9 cellular contexts compared by ENCODE assay signal in genomic region chr14:93648440-93649168, GRCh38.
DNase-seq lines count a peak whose midpoint lies in the region; ATAC-seq and TF ChIP-seq lines count a peak whose summit lies in the region.
"Had no signal": no experiment of that assay in that cellular context is flagged by ENCODE, and none has a peak within 500 bp of the region (broad histone marks: within the 10 kb centered on the region; RNA-seq: fewer than 3 reads in every experiment).

No MANE protein-coding gene starts in this region.

- TF ChIP-seq EP300 in upper lobe of left lung (IDR thresholded peaks at IDR 0.05): no peak

- WGBS in upper lobe of left lung, 2 donors: 57% methylated on average over 5 of the region's 5 CpGs

- peak; percentile 53 for ATAC-seq in esophagus mucosa
- no peak for ATAC-seq in upper lobe of left lung (ENCODE audit: low FRiP score in 2 of 2)
- ATAC-seq in HG02610 (IDR thresholded peaks at IDR 0.05; ENCODE audit: unreplicated experiment): no peak

- no peaks in the 10 kb centered on the region for H3K27me3 ChIP-seq in uterus
- no peaks in the 10 kb centered on the region for H3K27me3 ChIP-seq in vagina
- no peaks in the 10 kb centered on the region for H3K27me3 ChIP-seq in upper lobe of left lung
- H3K27me3 ChIP-seq: cardiac muscle cell had no signal

- H3K36me3 ChIP-seq in uterus (no peaks in the 10 kb centered on the region), vagina (no peaks in the 10 kb centered on the region), upper lobe of left lung (no peaks in the 10 kb centered on the region)
- H3K36me3 ChIP-seq: cardiac muscle cell had no signal

- DNase-seq in AML-193 (lab: John Stamatoyannopoulos, UW) (peak; percentile 14 to 34), OCI-M1 (lab: John Stamatoyannopoulos, UW) (peak; percentile 9), uterus (no peak), vagina (ENCODE audit: extremely low spot score in 2 of 2) (no peak), upper lobe of left lung (no peak)

- TF ChIP-seq CTCF in GM12875 (IDR thresholded peaks at IDR 0.05; ENCODE audit: borderline replicate concordance, insufficient read depth, low read depth, low read length) (peak; percentile 45), uterus (IDR thresholded peaks at IDR 0.05) (peak in 3 of 4 experiments; percentile 21 to 26 (median 21)), vagina (IDR thresholded peaks at IDR 0.05) (no peak), upper lobe of left lung (IDR thresholded peaks at IDR 0.05) (no peak)

- H3K4me3 ChIP-seq in GM12875 (ENCODE audit: low read depth, low read length): no peak overlapping the region
- H3K4me3 ChIP-seq in uterus: no peak overlapping the region
- H3K4me3 ChIP-seq in vagina: no peak overlapping the region
- no peak overlapping the region for H3K4me3 ChIP-seq in upper lobe of left lung
- H3K4me3 ChIP-seq: cardiac muscle cell had no signal

- H3K9me3 ChIP-seq in uterus (no peaks in the 10 kb centered on the region), vagina (no peaks in the 10 kb centered on the region), upper lobe of left lung (no peaks in the 10 kb centered on the region)

- intact Hi-C loops in uterus (cut with DNase I; ENCODE audit: low total_unique reads) (no loop called here), vagina (cut with DNase I) (no loop called here)

- TF ChIP-seq POLR2A in uterus (IDR thresholded peaks at IDR 0.05) (no peak), vagina (IDR thresholded peaks at IDR 0.05) (no peak), upper lobe of left lung (IDR thresholded peaks at IDR 0.05) (no peak)

- H3K4me1 ChIP-seq in uterus (no peaks in the 10 kb centered on the region), vagina (no peaks in the 10 kb centered on the region), upper lobe of left lung (no peaks in the 10 kb centered on the region)

- H3K27ac ChIP-seq in uterus (no peak overlapping the region), vagina (no peak overlapping the region), upper lobe of left lung (no peak overlapping the region)
- H3K27ac ChIP-seq: cardiac muscle cell had no signal

Comparison
In these comparisons a context has a peak if more than half of its experiments do, and no peak if none do; other contexts are left out.
1. DNase-seq: peak in AML-193 (2 of 2) and OCI-M1 (single experiment); none in uterus (0 of 2), vagina (0 of 2) and upper lobe of left lung (0 of 2).
2. CTCF ChIP-seq: peak in GM12875 (single experiment) and uterus (3 of 4); none in vagina (0 of 3) and upper lobe of left lung (0 of 6).